ENCODE assay signal across 1 cellular context in the genomic region with DNA sequence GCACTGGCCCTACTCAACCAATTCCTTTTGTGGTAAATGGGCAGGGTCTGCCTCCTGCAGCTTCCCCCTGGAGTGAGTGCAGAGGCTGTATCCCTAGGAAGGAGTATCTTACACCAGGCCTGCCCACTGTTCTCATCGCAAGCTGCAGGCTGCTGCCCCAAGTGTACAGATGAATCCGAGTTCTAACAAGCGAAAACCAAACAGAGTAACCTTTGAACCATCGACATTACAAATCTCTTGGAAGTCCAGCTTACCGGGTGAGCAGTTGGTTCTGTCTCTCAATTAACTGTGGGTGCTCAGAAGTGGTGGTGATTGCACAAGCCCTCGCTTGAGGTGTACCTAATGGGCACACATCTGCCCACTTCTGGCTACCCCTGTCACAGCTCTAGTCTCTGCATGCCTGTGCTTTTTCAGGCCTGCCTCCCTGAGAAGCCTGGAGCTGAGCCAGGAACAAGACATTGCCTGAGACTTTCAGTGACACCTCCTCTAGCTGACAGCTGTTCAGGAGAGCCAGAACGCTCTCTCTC.
TF ChIP-seq lines count a peak whose summit lies in the region.

No MANE protein-coding gene starts in this region.

TF ChIP-seq in HEK293, 187 proteins besides CTCF, POLR2A, EP300 and RAD21 (continued from another document):
- TF ChIP-seq, protein P1, sequence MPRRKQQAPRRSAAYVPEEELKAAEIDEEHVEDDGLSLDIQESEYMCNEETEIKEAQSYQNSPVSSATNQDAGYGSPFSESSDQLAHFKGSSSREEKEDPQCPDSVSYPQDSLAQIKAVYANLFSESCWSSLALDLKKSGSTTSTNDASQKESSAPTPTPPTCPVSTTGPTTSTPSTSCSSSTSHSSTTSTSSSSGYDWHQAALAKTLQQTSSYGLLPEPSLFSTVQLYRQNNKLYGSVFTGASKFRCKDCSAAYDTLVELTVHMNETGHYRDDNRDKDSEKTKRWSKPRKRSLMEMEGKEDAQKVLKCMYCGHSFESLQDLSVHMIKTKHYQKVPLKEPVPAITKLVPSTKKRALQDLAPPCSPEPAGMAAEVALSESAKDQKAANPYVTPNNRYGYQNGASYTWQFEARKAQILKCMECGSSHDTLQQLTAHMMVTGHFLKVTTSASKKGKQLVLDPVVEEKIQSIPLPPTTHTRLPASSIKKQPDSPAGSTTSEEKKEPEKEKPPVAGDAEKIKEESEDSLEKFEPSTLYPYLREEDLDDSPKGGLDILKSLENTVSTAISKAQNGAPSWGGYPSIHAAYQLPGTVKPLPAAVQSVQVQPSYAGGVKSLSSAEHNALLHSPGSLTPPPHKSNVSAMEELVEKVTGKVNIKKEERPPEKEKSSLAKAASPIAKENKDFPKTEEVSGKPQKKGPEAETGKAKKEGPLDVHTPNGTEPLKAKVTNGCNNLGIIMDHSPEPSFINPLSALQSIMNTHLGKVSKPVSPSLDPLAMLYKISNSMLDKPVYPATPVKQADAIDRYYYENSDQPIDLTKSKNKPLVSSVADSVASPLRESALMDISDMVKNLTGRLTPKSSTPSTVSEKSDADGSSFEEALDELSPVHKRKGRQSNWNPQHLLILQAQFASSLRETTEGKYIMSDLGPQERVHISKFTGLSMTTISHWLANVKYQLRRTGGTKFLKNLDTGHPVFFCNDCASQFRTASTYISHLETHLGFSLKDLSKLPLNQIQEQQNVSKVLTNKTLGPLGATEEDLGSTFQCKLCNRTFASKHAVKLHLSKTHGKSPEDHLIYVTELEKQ (tag by site-specific recombination; IDR thresholded peaks at IDR 0.05; ENCODE audit: borderline replicate concordance): no peak
- TF ChIP-seq ZIC2 (tag by site-specific recombination; IDR thresholded peaks at IDR 0.05): 0 out of 2 replicates have a peak, but pooled peaks have one; percentile 12
- no peak for TF ChIP-seq PRDM1 (tag by site-specific recombination; IDR thresholded peaks at IDR 0.05)
- no peak for TF ChIP-seq SCRT1 (tag by site-specific recombination; IDR thresholded peaks at IDR 0.05; ENCODE audit: borderline replicate concordance)
- peak; percentile 77 for TF ChIP-seq ZNF596 (tag by site-specific recombination; IDR thresholded peaks at IDR 0.05)
- TF ChIP-seq ZNF155 (tag by site-specific recombination; IDR thresholded peaks at IDR 0.05): no peak
TF ChIP-seq in HEK293: peak in this region for 2.
